ENCODE assay signal across 2 cellular contexts in the genomic region with DNA sequence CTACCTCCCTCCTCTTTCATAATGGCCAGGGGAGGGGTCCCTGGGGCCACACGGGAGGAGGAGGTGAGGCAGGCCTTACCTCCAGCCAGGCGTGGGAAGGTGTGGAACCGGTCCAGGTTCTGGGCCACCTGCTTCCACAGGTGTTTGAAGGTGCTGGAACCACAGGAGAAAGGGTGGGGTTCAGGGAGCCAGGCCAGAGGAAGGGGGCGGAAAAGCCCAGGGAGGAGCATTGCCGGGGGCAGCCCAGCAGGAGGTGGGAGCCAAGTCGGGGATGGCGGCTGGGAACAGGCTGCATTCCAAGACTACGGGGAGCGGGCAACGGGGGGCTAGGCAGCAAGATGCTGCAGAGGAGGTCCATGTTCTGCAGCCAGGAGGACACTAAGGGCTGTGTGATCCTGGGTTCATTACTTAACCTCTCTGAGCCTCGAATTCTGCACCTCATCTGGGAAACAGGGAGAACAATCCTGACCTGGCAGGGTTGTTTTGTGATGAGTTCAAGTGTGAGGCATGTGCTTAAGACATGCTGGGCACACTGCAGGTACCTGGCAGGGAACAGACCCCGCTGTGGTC.
TF ChIP-seq lines count a peak whose summit lies in the region.

No MANE protein-coding gene starts in this region.

TF ChIP-seq in Ishikawa, 13 proteins besides CTCF, POLR2A, EP300 and RAD21:
- TF ChIP-seq EGR1 (IDR thresholded peaks at IDR 0.05) (peak; percentile 63; the same call in 1 of the 2 replicates), TAF1 (IDR thresholded peaks at IDR 0.05; ENCODE audit: low read depth) (no peak), TCF12 (IDR thresholded peaks at IDR 0.05; ENCODE audit: low read depth) (0 out of 2 replicates have a peak, but pooled peaks have one; percentile 49), NFIC (IDR thresholded peaks at IDR 0.05) (no peak), CEBPB (IDR thresholded peaks at IDR 0.05) (no peak), ZBTB7A (IDR thresholded peaks at IDR 0.05; ENCODE audit: low read depth) (no peak), TEAD4 (IDR thresholded peaks at IDR 0.05) (peak; percentile 39)
- TF ChIP-seq, protein P1, sequence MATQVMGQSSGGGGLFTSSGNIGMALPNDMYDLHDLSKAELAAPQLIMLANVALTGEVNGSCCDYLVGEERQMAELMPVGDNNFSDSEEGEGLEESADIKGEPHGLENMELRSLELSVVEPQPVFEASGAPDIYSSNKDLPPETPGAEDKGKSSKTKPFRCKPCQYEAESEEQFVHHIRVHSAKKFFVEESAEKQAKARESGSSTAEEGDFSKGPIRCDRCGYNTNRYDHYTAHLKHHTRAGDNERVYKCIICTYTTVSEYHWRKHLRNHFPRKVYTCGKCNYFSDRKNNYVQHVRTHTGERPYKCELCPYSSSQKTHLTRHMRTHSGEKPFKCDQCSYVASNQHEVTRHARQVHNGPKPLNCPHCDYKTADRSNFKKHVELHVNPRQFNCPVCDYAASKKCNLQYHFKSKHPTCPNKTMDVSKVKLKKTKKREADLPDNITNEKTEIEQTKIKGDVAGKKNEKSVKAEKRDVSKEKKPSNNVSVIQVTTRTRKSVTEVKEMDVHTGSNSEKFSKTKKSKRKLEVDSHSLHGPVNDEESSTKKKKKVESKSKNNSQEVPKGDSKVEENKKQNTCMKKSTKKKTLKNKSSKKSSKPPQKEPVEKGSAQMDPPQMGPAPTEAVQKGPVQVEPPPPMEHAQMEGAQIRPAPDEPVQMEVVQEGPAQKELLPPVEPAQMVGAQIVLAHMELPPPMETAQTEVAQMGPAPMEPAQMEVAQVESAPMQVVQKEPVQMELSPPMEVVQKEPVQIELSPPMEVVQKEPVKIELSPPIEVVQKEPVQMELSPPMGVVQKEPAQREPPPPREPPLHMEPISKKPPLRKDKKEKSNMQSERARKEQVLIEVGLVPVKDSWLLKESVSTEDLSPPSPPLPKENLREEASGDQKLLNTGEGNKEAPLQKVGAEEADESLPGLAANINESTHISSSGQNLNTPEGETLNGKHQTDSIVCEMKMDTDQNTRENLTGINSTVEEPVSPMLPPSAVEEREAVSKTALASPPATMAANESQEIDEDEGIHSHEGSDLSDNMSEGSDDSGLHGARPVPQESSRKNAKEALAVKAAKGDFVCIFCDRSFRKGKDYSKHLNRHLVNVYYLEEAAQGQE (IDR thresholded peaks at IDR 0.05; ENCODE audit: low read depth) = no peak
- TF ChIP-seq, protein P2, sequence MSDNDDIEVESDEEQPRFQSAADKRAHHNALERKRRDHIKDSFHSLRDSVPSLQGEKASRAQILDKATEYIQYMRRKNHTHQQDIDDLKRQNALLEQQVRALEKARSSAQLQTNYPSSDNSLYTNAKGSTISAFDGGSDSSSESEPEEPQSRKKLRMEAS (IDR thresholded peaks at IDR 0.05) = 0 out of 2 replicates have a peak, but pooled peaks have one; percentile 22

TF ChIP-seq in H1, 55 proteins besides CTCF, POLR2A, EP300 and RAD21:
- TF ChIP-seq KDM1A (IDR thresholded peaks at IDR 0.05; ENCODE audit: borderline replicate concordance, low read length) (peak; percentile 85; the same call in 1 of the 2 replicates), CHD2 (IDR thresholded peaks at IDR 0.05; ENCODE audit: low read length) (no peak), KDM4A (IDR thresholded peaks at IDR 0.05; ENCODE audit: low read depth, low read length, severe bottlenecking) (no peak), RBBP5 (IDR thresholded peaks at IDR 0.05; ENCODE audit: borderline replicate concordance, low read depth, low read length) (no peak), KDM5A (IDR thresholded peaks at IDR 0.05; ENCODE audit: low read length) (no peak), TEAD4 (IDR thresholded peaks at IDR 0.05; ENCODE audit: low read depth, low read length) (no peak)
- TF ChIP-seq, protein P3, sequence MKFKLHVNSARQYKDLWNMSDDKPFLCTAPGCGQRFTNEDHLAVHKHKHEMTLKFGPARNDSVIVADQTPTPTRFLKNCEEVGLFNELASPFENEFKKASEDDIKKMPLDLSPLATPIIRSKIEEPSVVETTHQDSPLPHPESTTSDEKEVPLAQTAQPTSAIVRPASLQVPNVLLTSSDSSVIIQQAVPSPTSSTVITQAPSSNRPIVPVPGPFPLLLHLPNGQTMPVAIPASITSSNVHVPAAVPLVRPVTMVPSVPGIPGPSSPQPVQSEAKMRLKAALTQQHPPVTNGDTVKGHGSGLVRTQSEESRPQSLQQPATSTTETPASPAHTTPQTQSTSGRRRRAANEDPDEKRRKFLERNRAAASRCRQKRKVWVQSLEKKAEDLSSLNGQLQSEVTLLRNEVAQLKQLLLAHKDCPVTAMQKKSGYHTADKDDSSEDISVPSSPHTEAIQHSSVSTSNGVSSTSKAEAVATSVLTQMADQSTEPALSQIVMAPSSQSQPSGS (IDR thresholded peaks at IDR 0.05; ENCODE audit: low read length) = no peak
